In genomic region chr1:199684686-199685273, GRCh38 we compare ENCODE assay signal across 8 cellular contexts.
DNase-seq lines count a peak whose midpoint lies in the region; ATAC-seq and TF ChIP-seq lines count a peak whose summit lies in the region.

No MANE protein-coding gene starts in this region.

- no peak overlapping the region for H3K4me3 ChIP-seq in stomach

- no peaks in the 10 kb centered on the region for H3K9me3 ChIP-seq in stomach

- TF ChIP-seq POLR2A in stomach (IDR thresholded peaks at IDR 0.05): no peak

- WGBS in stomach, 5 donors: 56 to 72% (median 64%) methylated on average over 1 of the region's 1 CpG

- peak in 5 of 7 experiments; percentile 45 to 62 (median 50) for TF ChIP-seq CTCF in stomach (IDR thresholded peaks at IDR 0.05)

- peak; percentile 9 for DNase-seq in activated T-cell treated with anti-CD3 and anti-CD28 coated beads for 24 hours (ENCODE audit: low read depth)
- no peak for DNase-seq in activated T-cell treated with anti-CD3 and anti-CD28 coated beads for 4 hours
- DNase-seq in HK-2 (ENCODE audit: unreplicated experiment): peak; percentile 24
- DNase-seq in NCI-H524 treated with DMSO at 0.1 percent for 48 hours (lab: John Stamatoyannopoulos, UW): peak; percentile 22
- DNase-seq in astrocyte of the hippocampus (ENCODE audit: low read depth, low spot score): peak; percentile 82
- DNase-seq in inferior parietal cortex (ENCODE audit: extremely low spot score): peak; percentile 65
- no peak for DNase-seq in stomach

- H3K36me3 ChIP-seq in stomach: no peaks in the 10 kb centered on the region

- no peaks in the 10 kb centered on the region for H3K4me1 ChIP-seq in stomach

- H3K27me3 ChIP-seq in stomach: peaks cover 0 to 4% (median 0%) of the 10 kb centered on the region in 3 donors

- no peak for TF ChIP-seq EP300 in stomach (IDR thresholded peaks at IDR 0.05)

- ATAC-seq in GM21423 (IDR thresholded peaks at IDR 0.05; ENCODE audit: unreplicated experiment): peak; percentile 85

- intact Hi-C loops in stomach (cut with DNase I; ENCODE audit: low total_unique reads): loop anchor here (10.0 kb wide), 1 partner anchor 820 kb away; no protein-coding TSS in a partner anchor

- no peak overlapping the region for H3K27ac ChIP-seq in stomach

Comparison
In these comparisons a context has a peak if more than half of its experiments do, and no peak if none do; other contexts are left out.
1. DNase-seq: peak in activated T-cell treated with anti-CD3 and anti-CD28 coated beads for 24 hours (single experiment), HK-2 (single experiment), NCI-H524 treated with DMSO at 0.1 percent for 48 hours (single experiment), astrocyte of the hippocampus (single experiment) and inferior parietal cortex (single experiment); none in activated T-cell treated with anti-CD3 and anti-CD28 coated beads for 4 hours (single experiment) and stomach (single experiment).